ENCODE assay signal across 10 cellular contexts in genomic region chr17:66791337-66791736, GRCh38. TPM values are rescaled to one million over a fixed set of nuclear protein-coding genes. Genes with fewer than 3 reads are reported as not detected.
DNase-seq lines count a peak whose midpoint lies in the region; ATAC-seq and TF ChIP-seq lines count a peak whose summit lies in the region.
"Had no signal": no experiment of that assay in that cellular context is flagged by ENCODE, and none has a peak within 500 bp of the region (broad histone marks: within the 10 kb centered on the region; RNA-seq: fewer than 3 reads in every experiment).

No MANE protein-coding gene starts in this region.

- peaks cover 6% of the 10 kb centered on the region for H3K27me3 Mint-ChIP-seq in IgD-negative memory B cell
- no peaks in the 10 kb centered on the region for H3K27me3 Mint-ChIP-seq in activated CD8-positive, alpha-beta T cell treated with anti-CD3 and anti-CD28 coated beads, Interleukin-2, amount 10 ng/mL, durations not matched to agents 7 days and 5 days (ENCODE audit: low read depth)

- H3K4me3 ChIP-seq in BLaER1 (peak overlapping the region; percentile 0; the same call in 1 of the 2 replicates), lower leg skin (ENCODE audit: low read depth, poor library complexity, severe bottlenecking) (no peak overlapping the region), mesenchymal stem cell (ENCODE audit: insufficient read depth in 1 of 2, low read depth in 1 of 2, low read length in 2 of 2) (no peak overlapping the region)

- peaks cover 8 to 9% (median 8%) of the 10 kb centered on the region in 3 donors for H3K4me1 Mint-ChIP-seq in IgD-negative memory B cell
- H3K4me1 Mint-ChIP-seq in activated CD8-positive, alpha-beta T cell treated with anti-CD3 and anti-CD28 coated beads, Interleukin-2, amount 10 ng/mL, durations not matched to agents 7 days and 5 days (ENCODE audit: low read depth), result peaks cover 9% of the 10 kb centered on the region

- peak overlapping the region; percentile 84 for H3K4me2 ChIP-seq in BLaER1
- H3K4me2 ChIP-seq in mesenchymal stem cell (ENCODE audit: low read length, poor library complexity, severe bottlenecking), result no peak overlapping the region

- no peak overlapping the region for H4K8ac ChIP-seq in mesenchymal stem cell (ENCODE audit: low read length)

- no peak overlapping the region for H3K4ac ChIP-seq in mesenchymal stem cell (ENCODE audit: low read depth in 1 of 2, low read length in 2 of 2)

- no peak overlapping the region for H2BK120ac ChIP-seq in mesenchymal stem cell (ENCODE audit: low read depth, low read length)

- DNase-seq in activated CD8-positive, alpha-beta T cell treated with anti-CD3 and anti-CD28 coated beads, Interleukin-2, amount 10 ng/mL, durations not matched to agents 7 days and 5 days, result no peak
- DNase-seq in lower leg skin (ENCODE audit: low spot score in 2 of 2) (peak; percentile 24 to 85), NCI-H2081 treated with DMSO at 0.1 percent for 48 hours (lab: John Stamatoyannopoulos, UW) (no peak), NCI-H2171 (lab: John Stamatoyannopoulos, UW) (no peak), mesenchymal stem cell (no peak)
- DNase-seq: COR-L47 had no signal

- no peaks in the 10 kb centered on the region for H4K20me1 ChIP-seq in BLaER1

- H3K4me3 Mint-ChIP-seq in IgD-negative memory B cell, result peak overlapping the region in 3 of 4 donors; percentile 38 to 67 (median 64)
- H3K4me3 Mint-ChIP-seq in activated CD8-positive, alpha-beta T cell treated with anti-CD3 and anti-CD28 coated beads, Interleukin-2, amount 10 ng/mL, durations not matched to agents 7 days and 5 days, result no peak overlapping the region

- H3K36me3 ChIP-seq in BLaER1 (no peaks in the 10 kb centered on the region; the same call in 1 of the 2 replicates), mesenchymal stem cell (ENCODE audit: control insufficient read depth in 1 of 2, insufficient read depth in 2 of 2, low read depth in 1 of 2, low read length in 2 of 2) (peaks cover 44 to 74% of the 10 kb centered on the region in 2 experiments)

- no peak overlapping the region for H2BK12ac ChIP-seq in mesenchymal stem cell (ENCODE audit: low read length in 2 of 2)

- no peak overlapping the region for H3K18ac ChIP-seq in mesenchymal stem cell (ENCODE audit: low read depth in 1 of 2, low read length in 2 of 2)

- TF ChIP-seq CTCF in lower leg skin (IDR thresholded peaks at IDR 0.05), result no peak

- ATAC-seq in activated CD8-positive, alpha-beta T cell treated with anti-CD3 and anti-CD28 coated beads, Interleukin-2, amount 10 ng/mL, durations not matched to agents 7 days and 5 days, result no peak
- no peak for ATAC-seq in GM21529 (IDR thresholded peaks at IDR 0.05; ENCODE audit: unreplicated experiment)

- CTCF ChIA-PET in activated CD8-positive, alpha-beta T cell treated with anti-CD3 and anti-CD28 coated beads, Interleukin-2, amount 10 ng/mL, durations not matched to agents 7 days and 5 days (lab: Charles Lee), result interaction anchor here (0.7 kb wide), 1 partner anchor 22 kb away, joined by 3 read pairs; no protein-coding TSS in a partner anchor

- peak overlapping the region; percentile 70 for H3K9ac ChIP-seq in BLaER1
- H3K9ac ChIP-seq in mesenchymal stem cell (ENCODE audit: low read length), result no peak overlapping the region

- intact Hi-C loops in lower leg skin (cut with DNase I; ENCODE audit: low total_unique reads), result no loop called here

- 66 to 79% methylated on average over 15 of the region's 15 CpGs for WGBS in lower leg skin, 2 donors
- 79% methylated on average over 15 of the region's 15 CpGs for WGBS in mesenchymal stem cell

- no peak for TF ChIP-seq POLR2A in lower leg skin (IDR thresholded peaks at IDR 0.05)

- H3K9me3 Mint-ChIP-seq in IgD-negative memory B cell, result no peaks in the 10 kb centered on the region
- no peaks in the 10 kb centered on the region for H3K9me3 Mint-ChIP-seq in activated CD8-positive, alpha-beta T cell treated with anti-CD3 and anti-CD28 coated beads, Interleukin-2, amount 10 ng/mL, durations not matched to agents 7 days and 5 days (ENCODE audit: insufficient read depth)

- no peak overlapping the region for H3K14ac ChIP-seq in mesenchymal stem cell (ENCODE audit: low read length in 2 of 2)

- no peak overlapping the region for H2BK5ac ChIP-seq in mesenchymal stem cell (ENCODE audit: low read depth, low read length, poor library complexity, severe bottlenecking)

- no peak overlapping the region for H3K27ac Mint-ChIP-seq in IgD-negative memory B cell
- H3K27ac Mint-ChIP-seq in activated CD8-positive, alpha-beta T cell treated with anti-CD3 and anti-CD28 coated beads, Interleukin-2, amount 10 ng/mL, durations not matched to agents 7 days and 5 days, result peak overlapping the region; percentile 10

- peaks cover 5% of the 10 kb centered on the region for H3K79me1 ChIP-seq in mesenchymal stem cell (replicated peaks; ENCODE audit: low read length, poor library complexity, severe bottlenecking)

- no peak overlapping the region for H4K91ac ChIP-seq in mesenchymal stem cell (ENCODE audit: low read length)

- H3K27ac ChIP-seq in BLaER1 (peak overlapping the region; percentile 89), mesenchymal stem cell (ENCODE audit: low read length, poor library complexity, severe bottlenecking) (no peak overlapping the region)

- H3K27me3 ChIP-seq in BLaER1 (no peaks in the 10 kb centered on the region), mesenchymal stem cell (ENCODE audit: control insufficient read depth in 1 of 2, insufficient read depth in 1 of 2, low read length in 2 of 2) (no peaks in the 10 kb centered on the region)

- H2AK5ac ChIP-seq in mesenchymal stem cell (ENCODE audit: low read length, severe bottlenecking), result no peak overlapping the region

- H3K36me3 Mint-ChIP-seq in IgD-negative memory B cell, result peaks cover 4% of the 10 kb centered on the region
- peaks cover 63% of the 10 kb centered on the region for H3K36me3 Mint-ChIP-seq in activated CD8-positive, alpha-beta T cell treated with anti-CD3 and anti-CD28 coated beads, Interleukin-2, amount 10 ng/mL, durations not matched to agents 7 days and 5 days (ENCODE audit: low read depth)

- H3K9me3 ChIP-seq in BLaER1 (no peaks in the 10 kb centered on the region), mesenchymal stem cell (ENCODE audit: control insufficient read depth, low read length) (no peaks in the 10 kb centered on the region)

- peaks cover 70% of the 10 kb centered on the region for H3K4me1 ChIP-seq in BLaER1
- H3K4me1 ChIP-seq in mesenchymal stem cell (ENCODE audit: control insufficient read depth, insufficient read depth, low read depth, low read length), result no peaks in the 10 kb centered on the region

- H2AFZ ChIP-seq in mesenchymal stem cell (ENCODE audit: low read depth, low read length), result no peak overlapping the region

- POLR2A ChIA-PET in activated CD8-positive, alpha-beta T cell treated with anti-CD3 and anti-CD28 coated beads, Interleukin-2, amount 10 ng/mL, durations not matched to agents 7 days and 5 days (lab: Charles Lee), result no interaction called here

- H3K23ac ChIP-seq in mesenchymal stem cell (ENCODE audit: low read length in 2 of 2), result no peak overlapping the region

- H2BK15ac ChIP-seq in mesenchymal stem cell (ENCODE audit: low read depth, poor library complexity, severe bottlenecking), result no peak overlapping the region

RNA-seq across cellular contexts. Expression of gene CACNG5, which starts 43.6 kb away (rescaled TPM):
- not detected for polyA plus RNA-seq in IgD-negative memory B cell
- total RNA-seq in activated CD8-positive, alpha-beta T cell treated with anti-CD3 and anti-CD28 coated beads, Interleukin-2, amount 10 ng/mL, durations not matched to agents 7 days and 5 days, result not detected
- total RNA-seq in lower leg skin, result not detected
- polyA plus RNA-seq in mesenchymal stem cell (2013, experiment 1 of 2), result not detected
- polyA plus RNA-seq in mesenchymal stem cell (2013, experiment 2 of 2), result not detected
- total RNA-seq: osteoblast had no signal

Comparison
In these comparisons a context has a peak if more than half of its experiments do, and no peak if none do; other contexts are left out.
1. DNase-seq: peak in lower leg skin (2 of 2); none in activated CD8-positive, alpha-beta T cell treated with anti-CD3 and anti-CD28 coated beads, Interleukin-2, amount 10 ng/mL, durations not matched to agents 7 days and 5 days (single experiment), NCI-H2081 treated with DMSO at 0.1 percent for 48 hours (single experiment), NCI-H2171 (single experiment) and mesenchymal stem cell (single experiment).